29 cellular contexts compared by ENCODE assay signal in the genomic region with DNA sequence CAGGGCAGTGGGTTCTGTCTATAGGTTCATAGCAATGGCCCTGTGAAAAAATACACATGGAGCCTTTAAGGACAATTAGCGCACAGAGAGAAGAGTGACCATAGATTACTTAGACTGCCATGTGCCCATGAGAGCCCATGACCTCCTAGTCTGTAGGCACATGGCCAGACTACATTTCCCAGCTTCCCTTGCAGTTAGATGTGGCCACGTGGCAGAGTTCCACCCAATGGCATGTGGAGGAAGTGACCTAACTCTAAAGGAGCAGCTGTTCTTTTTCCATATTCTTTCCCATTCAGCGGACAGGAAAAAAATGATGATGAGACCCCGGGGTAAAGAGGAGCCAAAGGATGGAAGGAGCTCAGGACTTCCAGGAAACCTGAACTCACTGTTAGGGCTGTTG.
DNase-seq lines count a peak whose midpoint lies in the region; ATAC-seq and TF ChIP-seq lines count a peak whose summit lies in the region.
"Had no signal": no experiment of that assay in that cellular context is flagged by ENCODE, and none has a peak within 500 bp of the region (broad histone marks: within the 10 kb centered on the region; RNA-seq: fewer than 3 reads in every experiment).

No MANE protein-coding gene starts in this region.

- H3K4me3 ChIP-seq in BE2C (ENCODE audit: low read depth, low read length) (peak overlapping the region; percentile 19; the same call in 1 of the 2 replicates), H7 (ENCODE audit: insufficient read depth, low read depth, low read length) (no peak overlapping the region)
- H3K4me3 ChIP-seq: adrenal gland, esophagus muscularis mucosa, gastrocnemius medialis, mucosa of descending colon, skin epidermis had no signal

- H3K9me3 ChIP-seq in BE2C = no peaks in the 10 kb centered on the region
- H3K9me3 ChIP-seq: adrenal gland, esophagus muscularis mucosa, gastrocnemius medialis, mucosa of descending colon had no signal

- H3K4me1 ChIP-seq in BE2C = no peaks in the 10 kb centered on the region
- H3K4me1 ChIP-seq: adrenal gland, esophagus muscularis mucosa, gastrocnemius medialis had no signal

- ATAC-seq in sciatic nerve = no peak
- ATAC-seq: effector memory CD8-positive, alpha-beta T cell; gastrocnemius medialis; HCT116; left ventricle myocardium superior; mucosa of descending colon; Panc1 had no signal

- H3K36me3 ChIP-seq in BE2C = no peaks in the 10 kb centered on the region
- H3K36me3 ChIP-seq in H7 (replicated peaks; ENCODE audit: control insufficient read depth, insufficient read depth, low read length) = no peaks in the 10 kb centered on the region
- H3K36me3 ChIP-seq: adrenal gland, esophagus muscularis mucosa, gastrocnemius medialis had no signal

- H3K27me3 ChIP-seq in BE2C (no peaks in the 10 kb centered on the region), H7 (ENCODE audit: control insufficient read depth, insufficient read depth, low read length) (no peaks in the 10 kb centered on the region)
- H3K27me3 ChIP-seq: adrenal gland, esophagus muscularis mucosa, gastrocnemius medialis had no signal

- intact Hi-C loops in sciatic nerve (cut with DNase I) = no loop called here

- DNase-seq in BE2C = peak; percentile 83
- peak; percentile 41 for DNase-seq in Daoy (ENCODE audit: low read depth)
- peak; percentile 2 for DNase-seq in NCI-H446 treated with DMSO at 0.1 percent for 48 hours (lab: John Stamatoyannopoulos, UW)
- peak; percentile 36 for DNase-seq in SK-N-DZ (ENCODE audit: low spot score)
- no peak for DNase-seq in sciatic nerve (ENCODE audit: low spot score)
- DNase-seq in mesenteric fat pad (ENCODE audit: low spot score) = no peak
- DNase-seq in H7 = no peak
- DNase-seq in KG1 (lab: John Stamatoyannopoulos, UW) = no peak
- DNase-seq: activated CD4-positive, alpha-beta memory T cell treated with anti-CD3 and anti-CD28 coated beads, Interleukin-2, amount 10 ng/mL, durations not matched to agents 7 days and 5 days; activated CD4-positive, CD25-positive, alpha-beta regulatory T cell; activated naive CD4-positive, alpha-beta T cell; activated T-cell treated with anti-CD3 and anti-CD28 coated beads, Interleukin-2, amount 50 U/mL, for 1 hour; adrenal gland; DMS79; effector memory CD8-positive, alpha-beta T cell; gastrocnemius medialis; hypothalamus; Kasumi-1; left ventricle myocardium superior; mucosa of descending colon; NCI-H1417; NCI-H2081 treated with DMSO at 0.1 percent for 48 hours; nephron progenitor cell; stimulated activated CD4-positive, alpha-beta T cell treated with anti-CD3 and anti-CD28 coated beads, Interleukin-1b, Interleukin-23, amount 100 ng/mL, for 48 hours; T-helper 9 cell had no signal

- TF ChIP-seq CTCF in BE2C (IDR thresholded peaks at IDR 0.05; ENCODE audit: low read depth, low read length) = no peak

Comparison
In these comparisons a context has a peak if more than half of its experiments do, and no peak if none do; other contexts are left out.
1. DNase-seq: peak in BE2C (single experiment), Daoy (single experiment), NCI-H446 treated with DMSO at 0.1 percent for 48 hours (single experiment) and SK-N-DZ (single experiment); none in sciatic nerve (single experiment), mesenteric fat pad (single experiment), H7 (single experiment) and KG1 (single experiment).